29 cellular contexts compared by ENCODE assay signal in genomic region chr3:140251678-140252077, GRCh38.
A peak's percentile ranks its signal among the peaks of the same experiment; 100 is the strongest.
DNase-seq lines count a peak whose midpoint lies in the region; ATAC-seq and TF ChIP-seq lines count a peak whose summit lies in the region.
"Had no signal": no experiment of that assay in that cellular context is flagged by ENCODE, and none has a peak within 500 bp of the region (broad histone marks: within the 10 kb centered on the region; RNA-seq: fewer than 3 reads in every experiment).

No MANE protein-coding gene starts in this region.

- no peak overlapping the region for H3K56ac ChIP-seq in H9 (ENCODE audit: insufficient read length, low read depth, low read length)

- DNase-seq in H9 (no peak), NCI-H1694 treated with DMSO at 0.1 percent for 48 hours (lab: John Stamatoyannopoulos, UW) (peak; percentile 68), endodermal cell (no peak), NCI-H526 (lab: John Stamatoyannopoulos, UW) (no peak), lower lobe of right lung (no peak)
- DNase-seq in activated T-cell treated with anti-CD3 and anti-CD28 coated beads, Interleukin-2, amount 50 U/mL, for 1 hour, result no peak
- DNase-seq: activated CD4-positive, alpha-beta T cell treated with anti-CD3 and anti-CD28 coated beads, Interleukin-2, amount 10 ng/mL, durations not matched to agents 24 days and 14 days; activated CD8-positive, alpha-beta memory T cell treated with anti-CD3 and anti-CD28 coated beads for 24 hours; activated T-cell treated with anti-CD3 and anti-CD28 coated beads for 4 hours; amygdala; BE2C; CD8-positive, alpha-beta T cell; dorsolateral prefrontal cortex; foreskin melanocyte; heart right ventricle; IMR-90; MV-4-11; NCI-H1436; nucleus accumbens; psoas muscle; stimulated activated CD4-positive, alpha-beta T cell treated with anti-CD3 and anti-CD28 coated beads, Interleukin-12 subunit alpha, Interleukin-12 subunit beta, amount 100 ng/mL, for 4 hours; stimulated activated CD4-positive, alpha-beta T cell treated with anti-CD3 and anti-CD28 coated beads, Interleukin-2, amount 100 ng/mL, for 48 hours; T-cell; tibial artery had no signal

- TF ChIP-seq RAD21 in neural cell (conservative IDR thresholded peaks at IDR 0.05), result no peak

- no peak overlapping the region for H3K18ac ChIP-seq in H9 (ENCODE audit: insufficient read length, low read depth, low read length)

- no peaks in the 10 kb centered on the region for H4K20me1 ChIP-seq in H9 (ENCODE audit: control insufficient read depth, insufficient read depth, insufficient read length)
- H4K20me1 ChIP-seq in neural cell (ENCODE audit: insufficient read depth), result no peaks in the 10 kb centered on the region

- H4K5ac ChIP-seq in H9 (ENCODE audit: insufficient read length, low read depth, low read length), result no peak overlapping the region

- no peak overlapping the region for H3K4ac ChIP-seq in H9 (ENCODE audit: low read depth, low read length)

- H3K27me3 ChIP-seq in H9 (ENCODE audit: insufficient read depth, low read length) (no peaks in the 10 kb centered on the region), endodermal cell (ENCODE audit: control insufficient read depth, insufficient read depth, low read length, poor library complexity, severe bottlenecking) (no peaks in the 10 kb centered on the region), neural cell (ENCODE audit: insufficient read depth, low read depth, low read length) (no peaks in the 10 kb centered on the region), lower lobe of right lung (ENCODE audit: low read depth) (no peaks in the 10 kb centered on the region)
- H3K27me3 ChIP-seq: BE2C, dorsolateral prefrontal cortex, heart right ventricle, SJSA1, tibial artery, vagina had no signal

- H3K9ac ChIP-seq in H9 (ENCODE audit: extremely low read depth, insufficient read length, low read length), result no peak overlapping the region
- no peak overlapping the region for H3K9ac ChIP-seq in endodermal cell (ENCODE audit: extremely low read depth, low read length, poor library complexity, severe bottlenecking)
- no peak overlapping the region for H3K9ac ChIP-seq in neural cell (ENCODE audit: low read length)

- H3K9me3 Mint-ChIP-seq in H9 (peaks cover 0 to 3% of the 10 kb centered on the region in 2 experiments; a peak in 1 of 5 replicates), endodermal cell (no peaks in the 10 kb centered on the region)
- H3K9me3 Mint-ChIP-seq: activated CD4-positive, alpha-beta T cell treated with anti-CD3 and anti-CD28 coated beads, Interleukin-2, amount 10 ng/mL, durations not matched to agents 24 days and 14 days; activated naive CD4-positive, alpha-beta T cell treated with anti-CD3 and anti-CD28 coated beads, Interleukin-2, amount 50 U/mL, for 72 hours; CD8-positive, alpha-beta T cell; memory B cell; T-cell had no signal

- no peak overlapping the region for H3K4me2 ChIP-seq in H9 (ENCODE audit: insufficient read depth, insufficient read length, low read length)
- H3K4me2 ChIP-seq in neural cell (ENCODE audit: low read length), result no peak overlapping the region

- H3K4me3 ChIP-seq in endodermal cell (ENCODE audit: low read length), result no peak overlapping the region
- H3K4me3 ChIP-seq in neural cell (ENCODE audit: low read length), result no peak overlapping the region
- no peak overlapping the region for H3K4me3 ChIP-seq in lower lobe of right lung
- H3K4me3 ChIP-seq: dorsolateral prefrontal cortex, heart right ventricle, psoas muscle, SJSA1, tibial artery, vagina had no signal

- H3K4me3 Mint-ChIP-seq in H9, result no peak overlapping the region
- no peak overlapping the region for H3K4me3 Mint-ChIP-seq in endodermal cell
- H3K4me3 Mint-ChIP-seq: activated CD4-positive, alpha-beta T cell treated with anti-CD3 and anti-CD28 coated beads, Interleukin-2, amount 10 ng/mL, durations not matched to agents 24 days and 14 days; CD8-positive, alpha-beta T cell; memory B cell; T-cell had no signal

- H3K9me3 ChIP-seq in H9 (ENCODE audit: control insufficient read depth, low read depth, low read length) (no peaks in the 10 kb centered on the region), endodermal cell (ENCODE audit: control insufficient read depth, low read length) (no peaks in the 10 kb centered on the region), neural cell (ENCODE audit: low read length) (no peaks in the 10 kb centered on the region), lower lobe of right lung (no peaks in the 10 kb centered on the region)
- H3K9me3 ChIP-seq: BE2C, heart right ventricle, psoas muscle, SJSA1, tibial artery, vagina had no signal

- H3K4me1 Mint-ChIP-seq in H9 (peaks cover 28 to 30% of the 10 kb centered on the region in 2 experiments), endodermal cell (peaks cover 22% of the 10 kb centered on the region)
- H3K4me1 Mint-ChIP-seq: activated CD4-positive, alpha-beta T cell treated with anti-CD3 and anti-CD28 coated beads, Interleukin-2, amount 10 ng/mL, durations not matched to agents 24 days and 14 days; memory B cell; T-cell had no signal

- no peak overlapping the region for H3T11ph ChIP-seq in H9 (ENCODE audit: low read length)

- H2BK20ac ChIP-seq in H9 (ENCODE audit: low read depth, low read length, poor library complexity, severe bottlenecking), result no peak overlapping the region

- H3K27ac Mint-ChIP-seq in H9, result peak overlapping the region; percentile 41 to 56 (median 45); a peak in 4 of 7 replicates
- no peak overlapping the region for H3K27ac Mint-ChIP-seq in endodermal cell
- H3K27ac Mint-ChIP-seq: activated CD4-positive, alpha-beta T cell treated with anti-CD3 and anti-CD28 coated beads, Interleukin-2, amount 10 ng/mL, durations not matched to agents 24 days and 14 days; activated naive CD4-positive, alpha-beta T cell treated with anti-CD3 and anti-CD28 coated beads, Interleukin-2, amount 50 U/mL, for 72 hours; CD8-positive, alpha-beta T cell; memory B cell; T-cell had no signal

- H3K9me2 ChIP-seq in neural cell (ENCODE audit: insufficient read depth, low read length), result no peaks in the 10 kb centered on the region

- H3K27me3 Mint-ChIP-seq in H9 (ENCODE audit: low read depth) (no peaks in the 10 kb centered on the region), endodermal cell (ENCODE audit: insufficient read depth) (no peaks in the 10 kb centered on the region)

- H4K8ac ChIP-seq in H9 (replicated peaks; ENCODE audit: insufficient read length, low read depth, low read length), result no peak overlapping the region

- no peak overlapping the region for H3K14ac ChIP-seq in H9 (ENCODE audit: insufficient read depth, low read length)

- no peak overlapping the region for H2AK5ac ChIP-seq in H9 (ENCODE audit: insufficient read length, low read length)

- H3K79me2 ChIP-seq in H9 (ENCODE audit: insufficient read depth, low read length) (no peaks in the 10 kb centered on the region), neural cell (replicated peaks; ENCODE audit: insufficient read depth, low read length) (no peaks in the 10 kb centered on the region)

- no peak overlapping the region for H3K27ac ChIP-seq in H9 (ENCODE audit: insufficient read length, low read depth, low read length)
- H3K27ac ChIP-seq in endodermal cell (ENCODE audit: low read depth, low read length), result peak overlapping the region; percentile 39
- H3K27ac ChIP-seq in neural cell (ENCODE audit: low read length), result no peak overlapping the region
- H3K27ac ChIP-seq in lower lobe of right lung, result no peak overlapping the region
- H3K27ac ChIP-seq: dorsolateral prefrontal cortex, psoas muscle, SJSA1, tibial artery, vagina had no signal

- no CpG with 5 or more reads among the region's 2 CpGs for WGBS in H9 (ENCODE audit: extremely low coverage, insufficient read length, low lambda C conversion rate)
- 22 to 36% methylated on average over 2 of the region's 2 CpGs for WGBS in endodermal cell (ENCODE audit: insufficient coverage in 1 of 2, insufficient read length in 1 of 2), 2 experiments

- no peak for TF ChIP-seq CTCF in H9 (conservative IDR thresholded peaks at IDR 0.05)
- TF ChIP-seq CTCF in endodermal cell (conservative IDR thresholded peaks at IDR 0.05), result no peak
- no peak for TF ChIP-seq CTCF in neural cell (IDR thresholded peaks at IDR 0.05; ENCODE audit: poor library complexity, severe bottlenecking)
- no peak for TF ChIP-seq CTCF in lower lobe of right lung (IDR thresholded peaks at IDR 0.05)

- H2BK12ac ChIP-seq in H9 (ENCODE audit: insufficient read length, low read depth, low read length), result no peak overlapping the region

- H3K36me3 Mint-ChIP-seq in H9 (ENCODE audit: insufficient read depth in 1 of 3, low read depth in 3 of 3) (no peaks in the 10 kb centered on the region), endodermal cell (ENCODE audit: low read depth) (no peaks in the 10 kb centered on the region)
- H3K36me3 Mint-ChIP-seq: activated naive CD4-positive, alpha-beta T cell treated with anti-CD3 and anti-CD28 coated beads, Interleukin-2, amount 50 U/mL, for 72 hours; CD8-positive, alpha-beta T cell; memory B cell; T-cell had no signal

- no peaks in the 10 kb centered on the region for H3K23me2 ChIP-seq in H9 (ENCODE audit: insufficient read length, low read depth, low read length, poor library complexity, severe bottlenecking)

- H2BK5ac ChIP-seq in H9 (ENCODE audit: insufficient read length, low read length), result no peak overlapping the region

- H3K4me1 ChIP-seq in H9 (ENCODE audit: insufficient read depth, low read length) (peaks cover 4% of the 10 kb centered on the region; the same call in 1 of the 2 replicates), endodermal cell (ENCODE audit: control insufficient read depth, insufficient read depth, low read length) (peaks cover 16% of the 10 kb centered on the region), lower lobe of right lung (no peaks in the 10 kb centered on the region)
- H3K4me1 ChIP-seq: BE2C, psoas muscle, SJSA1, tibial artery, vagina had no signal

- ATAC-seq in lower lobe of right lung, result no peak
- ATAC-seq: activated naive CD4-positive, alpha-beta T cell treated with anti-CD3 and anti-CD28 coated beads, Interleukin-2, amount 50 U/mL, for 72 hours; CD8-positive, alpha-beta T cell; T-cell had no signal

- no peak overlapping the region for H2AFZ ChIP-seq in H9 (ENCODE audit: low read length)
- H2AFZ ChIP-seq in neural cell (ENCODE audit: low read depth, low read length), result no peak overlapping the region

- no peak overlapping the region for H3K23ac ChIP-seq in H9 (ENCODE audit: insufficient read length, low read depth, low read length)

- no peak overlapping the region for H2BK15ac ChIP-seq in H9 (ENCODE audit: low read depth, low read length)

- H3K79me1 ChIP-seq in H9 (ENCODE audit: insufficient read depth, low read depth, low read length, poor library complexity, severe bottlenecking), result no peaks in the 10 kb centered on the region

- H3K36me3 ChIP-seq in endodermal cell (ENCODE audit: control insufficient read depth, insufficient read depth, low read length), result no peaks in the 10 kb centered on the region
- no peaks in the 10 kb centered on the region for H3K36me3 ChIP-seq in neural cell (ENCODE audit: insufficient read depth, low read length)
- H3K36me3 ChIP-seq in lower lobe of right lung, result no peaks in the 10 kb centered on the region
- H3K36me3 ChIP-seq: BE2C, heart right ventricle, SJSA1, tibial artery, vagina had no signal

- H2BK120ac ChIP-seq in H9 (ENCODE audit: low read depth, low read length, poor library complexity, severe bottlenecking), result no peak overlapping the region

- no peaks in the 10 kb centered on the region for H3F3A ChIP-seq in neural cell (ENCODE audit: insufficient read depth, low read length, poor library complexity, severe bottlenecking)

- TF ChIP-seq EP300 in neural cell (conservative IDR thresholded peaks at IDR 0.05; ENCODE audit: poor library complexity, severe bottlenecking), result peak; percentile 49

- H4K91ac ChIP-seq in H9 (ENCODE audit: insufficient read length, low read depth, low read length), result no peak overlapping the region

- intact Hi-C loops in lower lobe of right lung (cut with DNase I), result no loop called here
